ENCODE assay signal across 15 cellular contexts in the genomic region with DNA sequence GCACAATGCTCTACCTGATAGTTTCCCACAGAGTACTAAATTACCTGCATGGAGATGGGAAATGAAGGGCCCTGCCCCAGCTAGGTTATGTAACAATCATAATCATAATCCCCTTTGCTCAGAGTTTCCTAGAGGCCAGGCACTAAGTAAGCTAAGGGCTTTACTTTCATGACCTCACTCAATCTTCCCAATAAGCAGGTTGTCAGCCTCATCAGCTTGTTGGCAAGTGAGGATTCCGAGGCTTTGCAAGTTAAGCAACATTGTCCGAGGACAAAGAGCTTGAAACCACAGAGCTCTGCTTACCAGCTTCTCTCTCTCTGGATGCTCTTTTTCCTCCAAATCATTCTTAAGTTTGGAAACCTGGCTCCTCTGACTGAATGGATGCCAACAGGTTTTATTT.
DNase-seq lines count a peak whose midpoint lies in the region; ATAC-seq and TF ChIP-seq lines count a peak whose summit lies in the region.
"Had no signal": no experiment of that assay in that cellular context is flagged by ENCODE, and none has a peak within 500 bp of the region (broad histone marks: within the 10 kb centered on the region; RNA-seq: fewer than 3 reads in every experiment).

No MANE protein-coding gene starts in this region.

- DNase-seq in M059J (ENCODE audit: low read depth) (peak; percentile 59), NCI-H82 treated with DMSO at 0.1 percent for 48 hours (lab: John Stamatoyannopoulos, UW; ENCODE audit: unreplicated experiment) (peak; percentile 13), neural progenitor cell (ENCODE audit: low spot score) (peak; percentile 36), anterior cingulate cortex (lab: John Stamatoyannopoulos, UW) (no peak), posterior cingulate gyrus (no peak)
- DNase-seq: C1 segment of cervical spinal cord; CD8-positive, alpha-beta memory T cell; DMS79; NCI-H1417 treated with DMSO at 0.1 percent for 48 hours; NCI-H187 treated with DMSO at 0.1 percent for 48 hours; NCI-H526 treated with DMSO at 0.1 percent for 48 hours had no signal

- TF ChIP-seq CTCF in neural progenitor cell (IDR thresholded peaks at IDR 0.05), result no peak

- peak; percentile 94 for ATAC-seq in esophagus mucosa
- ATAC-seq in HG03045 (IDR thresholded peaks at IDR 0.05; ENCODE audit: unreplicated experiment), result no peak
- ATAC-seq: Panc1 had no signal

- H3K4me3 Mint-ChIP-seq in neural progenitor cell, result no peak overlapping the region
- H3K4me3 Mint-ChIP-seq: CD8-positive, alpha-beta memory T cell had no signal

- H3K36me3 ChIP-seq in neural progenitor cell, result no peaks in the 10 kb centered on the region
- H3K36me3 ChIP-seq: SJSA1 had no signal

- H3K27ac ChIP-seq in neural progenitor cell, result no peak overlapping the region
- H3K27ac ChIP-seq: SJSA1 had no signal

- H3F3A ChIP-seq in neural progenitor cell (ENCODE audit: low read depth), result no peaks in the 10 kb centered on the region

- H3K27me3 Mint-ChIP-seq in neural progenitor cell (ENCODE audit: insufficient read depth, low read depth), result no peaks in the 10 kb centered on the region

- H3K4me1 Mint-ChIP-seq in neural progenitor cell, result peaks cover 9% of the 10 kb centered on the region
- H3K4me1 Mint-ChIP-seq: CD8-positive, alpha-beta memory T cell had no signal

- H3K4me3 ChIP-seq in neural progenitor cell, result no peak overlapping the region
- H3K4me3 ChIP-seq: SJSA1 had no signal

- no peaks in the 10 kb centered on the region for H3K9me3 Mint-ChIP-seq in neural progenitor cell
- H3K9me3 Mint-ChIP-seq: CD8-positive, alpha-beta memory T cell had no signal

- no peaks in the 10 kb centered on the region for H3K79me2 ChIP-seq in neural progenitor cell (ENCODE audit: low read depth)

- no peaks in the 10 kb centered on the region for H3K36me3 Mint-ChIP-seq in neural progenitor cell
- H3K36me3 Mint-ChIP-seq: CD8-positive, alpha-beta memory T cell had no signal

- no peaks in the 10 kb centered on the region for H3K4me1 ChIP-seq in neural progenitor cell

- no peaks in the 10 kb centered on the region for H3K9me3 ChIP-seq in neural progenitor cell (ENCODE audit: low read depth)
- H3K9me3 ChIP-seq: SJSA1 had no signal

- H3K27ac Mint-ChIP-seq in neural progenitor cell, result no peak overlapping the region
- H3K27ac Mint-ChIP-seq: CD8-positive, alpha-beta memory T cell had no signal

- no peaks in the 10 kb centered on the region for H3K27me3 ChIP-seq in neural progenitor cell
- H3K27me3 ChIP-seq: SJSA1 had no signal

- no peak overlapping the region for H3K9ac ChIP-seq in neural progenitor cell

- H2AFZ ChIP-seq in neural progenitor cell (replicated peaks), result no peak overlapping the region

- no peaks in the 10 kb centered on the region for H4K20me1 ChIP-seq in neural progenitor cell (ENCODE audit: low read depth)

- intact Hi-C loops in posterior cingulate gyrus (cut with DNase I), result no loop called here

- no peak overlapping the region for H3K4me2 ChIP-seq in neural progenitor cell

Comparison
In these comparisons a context has a peak if more than half of its experiments do, and no peak if none do; other contexts are left out.
1. DNase-seq: peak in M059J (single experiment), NCI-H82 treated with DMSO at 0.1 percent for 48 hours (single experiment) and neural progenitor cell (single experiment); none in anterior cingulate cortex (0 of 58) and posterior cingulate gyrus (0 of 10).